Comparison of ENCODE assay signal across 8 cellular contexts in the genomic region with DNA sequence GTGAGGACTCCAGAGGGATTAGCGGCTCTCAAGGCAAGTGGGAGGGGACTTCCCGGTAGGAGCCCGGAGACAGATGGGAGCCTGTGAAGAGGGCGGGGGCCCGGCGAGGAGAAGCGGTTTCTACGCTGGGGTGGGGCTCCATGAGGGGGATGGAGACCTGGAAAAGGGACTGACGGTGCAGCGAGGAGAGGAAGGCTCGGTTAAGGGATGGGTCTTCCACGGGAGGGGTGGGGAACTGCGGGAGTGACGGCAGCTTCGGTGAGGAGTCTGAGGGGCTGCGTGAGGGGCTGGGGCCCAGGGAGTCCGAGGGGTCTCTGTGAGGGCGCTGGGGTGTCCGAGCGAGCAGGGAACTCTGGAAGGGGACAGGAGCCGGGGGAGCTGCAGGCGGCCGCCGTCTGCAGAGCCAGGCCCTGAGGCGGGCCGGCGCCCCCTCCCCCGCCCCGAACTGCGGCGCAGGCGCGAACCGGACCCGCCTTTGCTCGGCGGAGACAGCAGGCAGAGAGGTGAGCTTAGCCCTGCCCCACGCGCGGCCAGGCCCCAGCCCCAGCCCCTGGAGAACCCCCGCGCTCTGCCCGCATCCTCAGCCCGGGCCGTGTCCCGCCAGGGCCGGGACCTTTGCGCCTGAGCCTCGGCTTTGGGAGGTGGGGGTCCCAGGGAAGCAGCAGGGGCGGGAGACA. TPM values are rescaled to one million over a fixed set of nuclear protein-coding genes. Genes with fewer than 3 reads are reported as not detected.
DNase-seq lines count a peak whose midpoint lies in the region; ATAC-seq lines count a peak whose summit lies in the region.

Gene NRSN2 (plus strand): TSS at position 472 of the 677 bp plus-strand sequence. CDS start 2,533 bp downstream, outside the sequence.

- DNase-seq in D341Med (ENCODE audit: low spot score) = peak; percentile 91
- DNase-seq in NCI-H128 (lab: John Stamatoyannopoulos, UW; ENCODE audit: unreplicated experiment) = peak; percentile 36
- DNase-seq in activated CD4-positive, alpha-beta T cell treated with anti-CD3 and anti-CD28 coated beads, Interleukin-2, amount 10 ng/mL, durations not matched to agents 24 days and 14 days = peak; percentile 74
- DNase-seq in epidermal melanocyte (ENCODE audit: insufficient read length, low spot score) = peak; percentile 73
- DNase-seq in mesenteric fat pad (ENCODE audit: low spot score) = no peak

- peaks cover 5% of the 10 kb centered on the region for H3K9me3 Mint-ChIP-seq in activated CD4-positive, alpha-beta T cell treated with anti-CD3 and anti-CD28 coated beads, Interleukin-2, amount 10 ng/mL, durations not matched to agents 24 days and 14 days

- intact Hi-C loops in activated CD4-positive, alpha-beta T cell treated with anti-CD3 and anti-CD28 coated beads, Interleukin-2, amount 10 ng/mL, durations not matched to agents 24 days and 14 days (cut with micrococcal nuclease) = no loop called here

- peak; percentile 36 for ATAC-seq in GM21515 (IDR thresholded peaks at IDR 0.05; ENCODE audit: unreplicated experiment)
- no peak for ATAC-seq in HG03565 (IDR thresholded peaks at IDR 0.05; ENCODE audit: unreplicated experiment)

- H3K27ac ChIP-seq in temporal lobe (ENCODE audit: low read depth, low read length) = peak within 1 kb of the TSS; percentile 94

- H3K36me3 Mint-ChIP-seq in activated CD4-positive, alpha-beta T cell treated with anti-CD3 and anti-CD28 coated beads, Interleukin-2, amount 10 ng/mL, durations not matched to agents 24 days and 14 days (ENCODE audit: low read depth) = peaks cover 3% of the 10 kb centered on the region

- H3K27ac Mint-ChIP-seq in activated CD4-positive, alpha-beta T cell treated with anti-CD3 and anti-CD28 coated beads, Interleukin-2, amount 10 ng/mL, durations not matched to agents 24 days and 14 days = peak within 1 kb of the TSS; percentile 74

- peak within 1 kb of the TSS; percentile 90 for H3K4me3 Mint-ChIP-seq in activated CD4-positive, alpha-beta T cell treated with anti-CD3 and anti-CD28 coated beads, Interleukin-2, amount 10 ng/mL, durations not matched to agents 24 days and 14 days

- peaks cover 15% of the 10 kb centered on the region for H3K4me1 Mint-ChIP-seq in activated CD4-positive, alpha-beta T cell treated with anti-CD3 and anti-CD28 coated beads, Interleukin-2, amount 10 ng/mL, durations not matched to agents 24 days and 14 days

- peaks cover 16% of the 10 kb centered on the region for H3K27me3 Mint-ChIP-seq in activated CD4-positive, alpha-beta T cell treated with anti-CD3 and anti-CD28 coated beads, Interleukin-2, amount 10 ng/mL, durations not matched to agents 24 days and 14 days

RNA-seq across cellular contexts. Expression of gene NRSN2, which starts in this region (rescaled TPM):
- 5.1 and 7.0 TPM in 2 replicates for total RNA-seq in activated CD4-positive, alpha-beta T cell treated with anti-CD3 and anti-CD28 coated beads, Interleukin-2, amount 10 ng/mL, durations not matched to agents 24 days and 14 days
- total RNA-seq in mesenteric fat pad = 21.3 TPM
- 32.7 TPM for total RNA-seq in temporal lobe
